Comparison of ENCODE assay signal across 3 cellular contexts in genomic region chr4:23174179-23174578, GRCh38.
"Had no signal": no experiment of that assay in that cellular context is flagged by ENCODE, and none has a peak within 500 bp of the region (broad histone marks: within the 10 kb centered on the region; RNA-seq: fewer than 3 reads in every experiment).

No MANE protein-coding gene starts in this region.

- H3K4me3 ChIP-seq: GM12878 had no signal

- ATAC-seq: GM12878 had no signal

- DNase-seq: GDM1, GF-D8 had no signal
